In genomic region chr22:30078320-30079311, GRCh38 we compare ENCODE assay signal across 10 cellular contexts. TPM values are rescaled to one million over a fixed set of nuclear protein-coding genes. Genes with fewer than 3 reads are reported as not detected.
DNase-seq lines count a peak whose midpoint lies in the region; ATAC-seq and TF ChIP-seq lines count a peak whose summit lies in the region.
"Had no signal": no experiment of that assay in that cellular context is flagged by ENCODE, and none has a peak within 500 bp of the region (broad histone marks: within the 10 kb centered on the region; RNA-seq: fewer than 3 reads in every experiment).

No MANE protein-coding gene starts in this region.

- H3K27me3 ChIP-seq in DOHH2 (ENCODE audit: control insufficient read depth, low read length), result peaks cover 32% of the 10 kb centered on the region
- no peaks in the 10 kb centered on the region for H3K27me3 ChIP-seq in naive thymus-derived CD4-positive, alpha-beta T cell (ENCODE audit: control insufficient read depth in 2 of 2, insufficient read depth in 2 of 2, low read length in 2 of 2)

- H3K9me3 Mint-ChIP-seq in activated T-helper 17 cell treated with anti-CD3 and anti-CD28 coated beads, Interleukin-2, amount 50 U/mL, for 72 hours, result no peaks in the 10 kb centered on the region
- peaks cover 0 to 3% (median 0%) of the 10 kb centered on the region in 11 donors for H3K9me3 Mint-ChIP-seq in naive thymus-derived CD4-positive, alpha-beta T cell
- H3K9me3 Mint-ChIP-seq: dendritic cell treated with granulocyte-macrophage colony-stimulating factor and Interleukin-4, amounts not matched to agents 40 ng/mL and 50 ng/mL, for 4 days had no signal

- peak overlapping the region; percentile 85 for H3K27ac Mint-ChIP-seq in activated T-helper 17 cell treated with anti-CD3 and anti-CD28 coated beads, Interleukin-2, amount 50 U/mL, for 72 hours
- H3K27ac Mint-ChIP-seq in naive thymus-derived CD4-positive, alpha-beta T cell, result peak overlapping the region; percentile 41 to 89 (median 75)
- H3K27ac Mint-ChIP-seq: dendritic cell treated with granulocyte-macrophage colony-stimulating factor and Interleukin-4, amounts not matched to agents 40 ng/mL and 50 ng/mL, for 4 days had no signal

- H3K27ac ChIP-seq in DOHH2 (ENCODE audit: low read depth, low read length), result no peak overlapping the region
- no peak overlapping the region for H3K27ac ChIP-seq in naive thymus-derived CD4-positive, alpha-beta T cell (ENCODE audit: low read depth, low read length)

- no peaks in the 10 kb centered on the region for H3F3A ChIP-seq in DOHH2 (ENCODE audit: control insufficient read depth, insufficient read depth)

- H3K9me3 ChIP-seq in DOHH2 (ENCODE audit: control insufficient read depth, insufficient read depth, low read length), result no peaks in the 10 kb centered on the region
- H3K9me3 ChIP-seq in naive thymus-derived CD4-positive, alpha-beta T cell (ENCODE audit: control insufficient read depth in 2 of 3, low read length in 3 of 3), result no peaks in the 10 kb centered on the region

- DNase-seq in MV-4-11 (lab: John Stamatoyannopoulos, UW) (peak; percentile 15), activated gamma-delta T cell (lab: John Stamatoyannopoulos, UW) (no peak), Right ventricle myocardium superior (no peak)
- peak in 5 of 9 donors; percentile 4 to 31 (median 13) for DNase-seq in naive thymus-derived CD4-positive, alpha-beta T cell

- POLR2A ChIA-PET in naive thymus-derived CD4-positive, alpha-beta T cell (lab: Charles Lee), result interaction anchor here (1.0 kb wide), 1 partner anchor 345 kb away, joined by 4 read pairs; no protein-coding TSS in a partner anchor

- 0 out of 2 replicates have a peak, but pooled peaks cover 3% of the 10 kb centered on the region for H4K20me1 ChIP-seq in DOHH2 (ENCODE audit: control insufficient read depth, insufficient read depth, low read depth, low read length)

- peaks cover 8% of the 10 kb centered on the region for H3K4me1 Mint-ChIP-seq in activated T-helper 17 cell treated with anti-CD3 and anti-CD28 coated beads, Interleukin-2, amount 50 U/mL, for 72 hours
- peaks cover 6 to 18% (median 14%) of the 10 kb centered on the region in 7 donors for H3K4me1 Mint-ChIP-seq in naive thymus-derived CD4-positive, alpha-beta T cell

- H3K4me3 ChIP-seq in DOHH2 (ENCODE audit: low read length), result no peak overlapping the region
- no peak overlapping the region for H3K4me3 ChIP-seq in naive thymus-derived CD4-positive, alpha-beta T cell (ENCODE audit: low read length)

- no peaks in the 10 kb centered on the region for H3K36me3 Mint-ChIP-seq in activated T-helper 17 cell treated with anti-CD3 and anti-CD28 coated beads, Interleukin-2, amount 50 U/mL, for 72 hours (ENCODE audit: low read depth)
- peaks cover 0 to 2% (median 0%) of the 10 kb centered on the region in 5 donors for H3K36me3 Mint-ChIP-seq in naive thymus-derived CD4-positive, alpha-beta T cell

- H3K36me3 ChIP-seq in DOHH2 (ENCODE audit: control insufficient read depth, low read length), result no peaks in the 10 kb centered on the region
- no peaks in the 10 kb centered on the region for H3K36me3 ChIP-seq in naive thymus-derived CD4-positive, alpha-beta T cell (ENCODE audit: control insufficient read depth in 2 of 3, insufficient read depth in 3 of 3, low read length in 3 of 3)

- intact Hi-C loops in naive thymus-derived CD4-positive, alpha-beta T cell (cut with micrococcal nuclease), result no loop called here
- intact Hi-C loops in Right ventricle myocardium superior (cut with DNase I), result no loop called here

- H3K4me1 ChIP-seq in DOHH2 (ENCODE audit: control insufficient read depth, low read length), result peaks cover 18% of the 10 kb centered on the region
- no peaks in the 10 kb centered on the region for H3K4me1 ChIP-seq in naive thymus-derived CD4-positive, alpha-beta T cell (ENCODE audit: control insufficient read depth in 2 of 2, insufficient read depth in 2 of 2, low read length in 2 of 2)

- no peak for TF ChIP-seq CTCF in DOHH2 (IDR thresholded peaks at IDR 0.05; ENCODE audit: low read depth, low read length, poor library complexity, severe bottlenecking)

- peak overlapping the region; percentile 73 for H3K4me3 Mint-ChIP-seq in activated T-helper 17 cell treated with anti-CD3 and anti-CD28 coated beads, Interleukin-2, amount 50 U/mL, for 72 hours
- peak overlapping the region; percentile 44 to 77 (median 65) for H3K4me3 Mint-ChIP-seq in naive thymus-derived CD4-positive, alpha-beta T cell
- H3K4me3 Mint-ChIP-seq: dendritic cell treated with granulocyte-macrophage colony-stimulating factor and Interleukin-4, amounts not matched to agents 40 ng/mL and 50 ng/mL, for 4 days had no signal

- H3K4me2 ChIP-seq in DOHH2 (ENCODE audit: low read length), result 0 out of 2 replicates have a peak overlapping the region, but pooled peaks have one; percentile 24

- H3K27me3 Mint-ChIP-seq in activated T-helper 17 cell treated with anti-CD3 and anti-CD28 coated beads, Interleukin-2, amount 50 U/mL, for 72 hours, result no peaks in the 10 kb centered on the region
- H3K27me3 Mint-ChIP-seq in naive thymus-derived CD4-positive, alpha-beta T cell, result peaks cover 0 to 27% (median 16%) of the 10 kb centered on the region in 5 donors

- no peaks in the 10 kb centered on the region for H3K9me2 ChIP-seq in DOHH2 (replicated peaks; ENCODE audit: control insufficient read depth, low read length)

- CTCF ChIA-PET in naive thymus-derived CD4-positive, alpha-beta T cell (lab: Charles Lee), result interaction anchor here (0.6 to 0.7 kb wide), 2 partner anchors 60 to 115 kb away, joined by 4 read pairs; no protein-coding TSS in a partner anchor

- no peaks in the 10 kb centered on the region for H3K79me2 ChIP-seq in DOHH2 (ENCODE audit: control insufficient read depth, low read length)

- ATAC-seq in activated T-helper 17 cell treated with anti-CD3 and anti-CD28 coated beads, Interleukin-2, amount 50 U/mL, for 72 hours (replicated peaks), result peak; percentile 94
- peak; percentile 51 for ATAC-seq in naive thymus-derived CD4-positive, alpha-beta T cell
- no peak for ATAC-seq in HG03025 (IDR thresholded peaks at IDR 0.05; ENCODE audit: low FRiP score, unreplicated experiment)
- ATAC-seq in Right ventricle myocardium superior (ENCODE audit: poor library complexity), result no peak
- no peak for ATAC-seq in HG03045 (IDR thresholded peaks at IDR 0.05; ENCODE audit: unreplicated experiment)

RNA-seq across cellular contexts. Expression of gene HORMAD2, which starts 1.6 kb away (rescaled TPM):
- under 1 TPM in 1 of 2 donors, not detected in 1; 0.37 TPM for total RNA-seq in activated T-helper 17 cell treated with anti-CD3 and anti-CD28 coated beads, Interleukin-2, amount 50 U/mL, for 72 hours
- total RNA-seq in naive thymus-derived CD4-positive, alpha-beta T cell, result under 1 TPM in 1 of 5 experiments, not detected in 4; 0.34 TPM
- not detected for polyA plus RNA-seq in naive thymus-derived CD4-positive, alpha-beta T cell
- not detected for total RNA-seq in Right ventricle myocardium superior
- total RNA-seq: pulmonary artery endothelial cell had no signal

Comparison
In these comparisons a context has a peak if more than half of its experiments do, and no peak if none do; other contexts are left out.
1. DNase-seq: peak in MV-4-11 (single experiment) and naive thymus-derived CD4-positive, alpha-beta T cell (5 of 9); none in activated gamma-delta T cell (single experiment) and Right ventricle myocardium superior (single experiment).
2. ATAC-seq: peak in activated T-helper 17 cell treated with anti-CD3 and anti-CD28 coated beads, Interleukin-2, amount 50 U/mL, for 72 hours (single experiment) and naive thymus-derived CD4-positive, alpha-beta T cell (single experiment); none in HG03025 (single experiment), Right ventricle myocardium superior (single experiment) and HG03045 (single experiment).